8 cellular contexts compared by ENCODE assay signal in the genomic region with DNA sequence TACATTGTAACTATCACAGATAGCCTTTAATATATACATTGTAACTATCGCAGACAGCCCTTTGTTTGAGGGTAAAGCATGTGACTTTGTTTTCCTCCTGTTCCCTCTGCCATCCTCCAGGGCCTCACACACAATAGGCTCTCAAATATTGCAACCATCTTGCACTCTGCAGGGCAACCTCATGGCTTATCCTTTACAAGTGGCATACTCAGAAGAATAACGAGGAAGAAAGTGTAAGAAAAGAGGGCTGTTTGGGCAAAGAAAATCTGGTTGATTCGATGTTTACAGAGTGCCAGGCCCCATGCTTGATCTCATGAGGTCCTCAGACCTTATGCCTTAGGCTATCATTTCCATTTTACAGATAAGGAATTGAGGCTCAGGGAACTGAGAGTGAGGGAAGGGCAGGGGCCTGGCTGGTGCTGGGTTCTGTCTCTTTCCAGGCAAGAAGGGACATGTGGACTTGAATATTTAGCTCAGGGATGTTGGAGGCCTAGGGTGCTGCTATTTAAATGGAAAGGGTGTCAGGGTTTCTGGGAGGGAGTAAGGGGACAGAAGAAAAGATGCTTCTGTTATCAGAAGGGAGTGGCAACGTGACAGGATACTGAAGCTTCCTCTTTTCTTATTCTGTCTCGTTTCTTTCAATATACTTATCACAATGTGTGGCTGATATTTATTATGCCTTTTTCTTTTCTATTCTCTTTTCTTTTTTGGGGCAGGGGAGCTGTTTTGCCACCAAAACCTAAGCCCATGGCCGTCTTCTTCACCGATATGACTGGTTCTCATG. TPM values are rescaled to one million over a fixed set of nuclear protein-coding genes. Genes with fewer than 3 reads are reported as not detected.
A peak's percentile ranks its signal among the peaks of the same experiment; 100 is the strongest.
DNase-seq lines count a peak whose midpoint lies in the region; ATAC-seq and TF ChIP-seq lines count a peak whose summit lies in the region.

No MANE protein-coding gene starts in this region.

- peak overlapping the region; percentile 91 for H3K4me2 ChIP-seq in osteoblast (ENCODE audit: insufficient read depth, low read length)

- H4K20me1 ChIP-seq in osteoblast (ENCODE audit: insufficient read depth, low read length) = peaks cover 12% of the 10 kb centered on the region

- H3K9ac ChIP-seq in ES-I3 (ENCODE audit: low read depth, low read length) (peak overlapping the region; percentile 99; the same call in 1 of the 2 replicates), duodenal mucosa (ENCODE audit: low read depth in 1 of 2, low read length in 2 of 2) (peak overlapping the region; percentile 77 to 81)

- DNase-seq in NCI-H69 (lab: John Stamatoyannopoulos, UW) = peak; percentile 23
- DNase-seq in osteoblast (ENCODE audit: insufficient read length, low spot score, missing footprints) = peak; percentile 52
- no peak for DNase-seq in COLO829 (ENCODE audit: low spot score)
- no peak for DNase-seq in stimulated activated CD4-positive, alpha-beta T cell treated with anti-CD3 and anti-CD28 coated beads, Interleukin-12 subunit alpha, Interleukin-12 subunit beta, amount 100 ng/mL, for 4 hours
- no peak for DNase-seq in DMS153 treated with DMSO at 0.1 percent for 48 hours (lab: John Stamatoyannopoulos, UW; ENCODE audit: unreplicated experiment)

- H3K4me1 ChIP-seq in ES-I3 (ENCODE audit: insufficient read depth, low read length) = peaks cover 12% of the 10 kb centered on the region
- H3K4me1 ChIP-seq in duodenal mucosa (ENCODE audit: control insufficient read depth in 1 of 2, insufficient read depth in 2 of 2, low read length in 2 of 2) = peaks cover 19% of the 10 kb centered on the region in 2 donors
- peaks cover 24% of the 10 kb centered on the region for H3K4me1 ChIP-seq in osteoblast (ENCODE audit: insufficient read depth, low read length)

- no peak for TF ChIP-seq CTCF in osteoblast (IDR thresholded peaks at IDR 0.05; ENCODE audit: extremely low read depth, low read depth, low read length)

- H3K9me3 ChIP-seq in ES-I3 (ENCODE audit: control insufficient read depth, insufficient read depth, low read length) = no peaks in the 10 kb centered on the region
- H3K9me3 ChIP-seq in duodenal mucosa (ENCODE audit: control insufficient read depth in 1 of 2, low read length in 2 of 2) = no peaks in the 10 kb centered on the region
- no peaks in the 10 kb centered on the region for H3K9me3 ChIP-seq in osteoblast (ENCODE audit: low read depth, low read length)

- ATAC-seq in GM21723 (IDR thresholded peaks at IDR 0.05; ENCODE audit: unreplicated experiment) = no peak

- H3K4me3 ChIP-seq in duodenal mucosa (ENCODE audit: low read depth in 1 of 2, low read length in 2 of 2) = peak overlapping the region; percentile 85 to 92
- H3K4me3 ChIP-seq in osteoblast (ENCODE audit: insufficient read depth, low read length) = peak overlapping the region; percentile 97

- no peaks in the 10 kb centered on the region for H3K27me3 ChIP-seq in duodenal mucosa (ENCODE audit: control insufficient read depth in 1 of 2, insufficient read depth in 2 of 2, low read length in 2 of 2)
- no peaks in the 10 kb centered on the region for H3K27me3 ChIP-seq in osteoblast (ENCODE audit: insufficient read depth, low read length)

- H2AFZ ChIP-seq in osteoblast (ENCODE audit: low read length) = peak overlapping the region; percentile 97

- no peak overlapping the region for H3K27ac ChIP-seq in duodenal mucosa (ENCODE audit: low read depth, low read length)
- H3K27ac ChIP-seq in osteoblast (ENCODE audit: low read depth, low read length) = peak overlapping the region; percentile 89

- H3K79me2 ChIP-seq in osteoblast (ENCODE audit: insufficient read depth, low read length) = peaks cover 36% of the 10 kb centered on the region

- no peaks in the 10 kb centered on the region for H3K36me3 ChIP-seq in ES-I3 (ENCODE audit: insufficient read depth, low read length)
- no peaks in the 10 kb centered on the region for H3K36me3 ChIP-seq in duodenal mucosa (ENCODE audit: control insufficient read depth in 1 of 2, insufficient read depth in 2 of 2, low read length in 2 of 2)
- no peaks in the 10 kb centered on the region for H3K36me3 ChIP-seq in osteoblast (ENCODE audit: insufficient read depth, low read length)

RNA-seq across cellular contexts. Expression of a gene that starts 1.1 kb away (rescaled TPM):
- total RNA-seq in osteoblast = 36.6 and 41.5 TPM in 2 replicates

RNA-seq across cellular contexts. Expression of a gene that starts 30.6 kb away (rescaled TPM):
- 8.3 and 14.1 TPM in 2 replicates for total RNA-seq in osteoblast

Comparison
In these comparisons a context has a peak if more than half of its experiments do, and no peak if none do; other contexts are left out.
1. DNase-seq: peak in NCI-H69 (single experiment) and osteoblast (single experiment); none in COLO829 (single experiment), stimulated activated CD4-positive, alpha-beta T cell treated with anti-CD3 and anti-CD28 coated beads, Interleukin-12 subunit alpha, Interleukin-12 subunit beta, amount 100 ng/mL, for 4 hours (single experiment) and DMS153 treated with DMSO at 0.1 percent for 48 hours (single experiment).